Comparison of ENCODE assay signal across 22 cellular contexts in the genomic region with DNA sequence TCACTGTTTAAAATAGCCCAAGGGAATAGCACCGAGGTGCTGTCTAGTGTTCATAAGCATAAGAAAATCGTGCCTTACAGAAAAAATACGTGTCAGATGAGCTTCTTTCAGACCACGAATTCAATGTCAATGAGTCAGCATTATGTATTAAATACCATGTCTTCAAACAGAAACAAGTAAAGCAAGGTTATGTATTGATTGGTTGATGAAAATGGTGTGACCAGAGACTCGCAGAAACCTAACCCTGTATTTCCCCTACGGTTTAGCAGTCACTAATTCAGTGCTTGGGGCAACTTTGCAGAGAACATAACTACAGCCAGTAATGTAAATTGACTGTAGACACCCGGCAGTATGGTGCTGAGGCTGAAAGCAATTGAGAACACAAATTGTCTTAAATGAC.
DNase-seq lines count a peak whose midpoint lies in the region; ATAC-seq and TF ChIP-seq lines count a peak whose summit lies in the region.
"Had no signal": no experiment of that assay in that cellular context is flagged by ENCODE, and none has a peak within 500 bp of the region (broad histone marks: within the 10 kb centered on the region; RNA-seq: fewer than 3 reads in every experiment).

No MANE protein-coding gene starts in this region.

- no peaks in the 10 kb centered on the region for H3K79me2 ChIP-seq in PC-3 (ENCODE audit: low read length)

- no peak overlapping the region for H3K14ac ChIP-seq in mesenchymal stem cell (ENCODE audit: low read length in 2 of 2)

- no peak overlapping the region for H3K9ac ChIP-seq in mesenchymal stem cell (ENCODE audit: low read length)
- H3K9ac ChIP-seq in PC-3 (ENCODE audit: low read length), result no peak overlapping the region

- ATAC-seq in GM19463 (IDR thresholded peaks at IDR 0.05; ENCODE audit: unreplicated experiment) (peak; percentile 66), PC-3 (no peak), GM19351 (IDR thresholded peaks at IDR 0.05; ENCODE audit: unreplicated experiment) (no peak)

- POLR2A ChIA-PET in PC-3 (lab: Charles Lee; ENCODE audit: unreplicated experiment), result no interaction called here

- H3K4me3 ChIP-seq in GM12865 (ENCODE audit: low read depth, low read length) (no peak overlapping the region), mesenchymal stem cell (ENCODE audit: insufficient read depth in 1 of 2, low read depth in 1 of 2, low read length in 2 of 2) (no peak overlapping the region), PC-3 (ENCODE audit: low read length) (no peak overlapping the region)
- H3K4me3 ChIP-seq: SK-N-MC had no signal

- no peak overlapping the region for H3K4ac ChIP-seq in mesenchymal stem cell (ENCODE audit: low read depth in 1 of 2, low read length in 2 of 2)

- H3K36me3 ChIP-seq in mesenchymal stem cell (ENCODE audit: control insufficient read depth in 1 of 2, insufficient read depth in 2 of 2, low read depth in 1 of 2, low read length in 2 of 2) (no peaks in the 10 kb centered on the region), PC-3 (ENCODE audit: low read depth, low read length) (no peaks in the 10 kb centered on the region)
- H3K36me3 ChIP-seq: BE2C had no signal

- TF ChIP-seq CTCF in GM12865 (IDR thresholded peaks at IDR 0.05; ENCODE audit: insufficient read depth, low read depth, low read length, missing control alignments) (no peak), PC-3 (conservative IDR thresholded peaks at IDR 0.05; ENCODE audit: low read depth, low read length) (no peak)

- H3K4me1 ChIP-seq in mesenchymal stem cell (ENCODE audit: control insufficient read depth, insufficient read depth, low read depth, low read length) (no peaks in the 10 kb centered on the region), PC-3 (ENCODE audit: insufficient read depth, low read length) (no peaks in the 10 kb centered on the region)
- H3K4me1 ChIP-seq: BE2C, Caco-2 had no signal

- no peak overlapping the region for H2BK15ac ChIP-seq in mesenchymal stem cell (ENCODE audit: low read depth, poor library complexity, severe bottlenecking)

- no peak overlapping the region for H4K91ac ChIP-seq in mesenchymal stem cell (ENCODE audit: low read length)

- H3K18ac ChIP-seq in mesenchymal stem cell (ENCODE audit: low read depth in 1 of 2, low read length in 2 of 2), result no peak overlapping the region

- H4K20me1 ChIP-seq in PC-3 (ENCODE audit: low read length), result no peaks in the 10 kb centered on the region

- H3K23ac ChIP-seq in mesenchymal stem cell (ENCODE audit: low read length in 2 of 2), result no peak overlapping the region

- no peak overlapping the region for H2BK5ac ChIP-seq in mesenchymal stem cell (ENCODE audit: low read depth, low read length, poor library complexity, severe bottlenecking)

- H3K9me2 ChIP-seq in PC-3 (replicated peaks; ENCODE audit: low read length), result no peaks in the 10 kb centered on the region

- CTCF ChIA-PET in PC-3 (lab: Charles Lee), result no interaction called here

- H3K27me3 ChIP-seq in mesenchymal stem cell (ENCODE audit: control insufficient read depth in 1 of 2, insufficient read depth in 1 of 2, low read length in 2 of 2), result no peaks in the 10 kb centered on the region
- no peaks in the 10 kb centered on the region for H3K27me3 ChIP-seq in PC-3 (ENCODE audit: low read length)
- H3K27me3 ChIP-seq: BE2C had no signal

- H3K9me3 ChIP-seq in mesenchymal stem cell (ENCODE audit: control insufficient read depth, low read length) (no peaks in the 10 kb centered on the region), PC-3 (ENCODE audit: low read length) (0 out of 2 replicates have a peak, but pooled peaks cover 19% of the 10 kb centered on the region)
- H3K9me3 ChIP-seq: BE2C, Caco-2 had no signal

- no peak overlapping the region for H2BK12ac ChIP-seq in mesenchymal stem cell (ENCODE audit: low read length in 2 of 2)

- no TSS peak for BruUV-seq in PC-3 (replicated peaks; lab: Mats Ljungman, UMichigan)

- intact Hi-C loops in PC-3 (cut with micrococcal nuclease), result no loop called here

- no peak overlapping the region for H4K8ac ChIP-seq in mesenchymal stem cell (ENCODE audit: low read length)

- WGBS in mesenchymal stem cell, result 70% methylated on average over 5 of the region's 7 CpGs

- H3K27ac ChIP-seq in mesenchymal stem cell (ENCODE audit: low read length, poor library complexity, severe bottlenecking), result no peak overlapping the region
- no peak overlapping the region for H3K27ac ChIP-seq in PC-3 (ENCODE audit: low read length)
- H3K27ac ChIP-seq: HL-60, SK-N-MC had no signal

- no peak overlapping the region for H2AK5ac ChIP-seq in mesenchymal stem cell (ENCODE audit: low read length, severe bottlenecking)

- DNase-seq in GM12865 (ENCODE audit: low read depth), result peak; percentile 34
- DNase-seq in OCI-M1 (lab: John Stamatoyannopoulos, UW), result peak; percentile 12
- DNase-seq in mesenchymal stem cell, result peak; percentile 4
- DNase-seq in stimulated activated CD4-positive, alpha-beta T cell treated with anti-CD3 and anti-CD28 coated beads, Interleukin-2, amount 100 ng/mL, for 24 hours, result no peak
- DNase-seq in PC-3, result no peak
- no peak for DNase-seq in kidney tubule cell (ENCODE audit: low spot score)
- DNase-seq: BE2C; Caco-2; CD4-positive, alpha-beta T cell; GDM1; MM.1S; NCI-H1092 treated with DMSO at 0.1 percent for 48 hours; NCI-H146; NCI-H2081; NCI-H2171 treated with DMSO at 0.1 percent for 48 hours; NCI-H446; NCI-H69; SHP77 had no signal

- H2AFZ ChIP-seq in mesenchymal stem cell (ENCODE audit: low read depth, low read length) (no peak overlapping the region), PC-3 (ENCODE audit: low read length) (no peak overlapping the region)

- H2BK120ac ChIP-seq in mesenchymal stem cell (ENCODE audit: low read depth, low read length), result no peak overlapping the region

- no peaks in the 10 kb centered on the region for H3F3A ChIP-seq in PC-3 (ENCODE audit: low read length, unreplicated experiment)

- H3K4me2 ChIP-seq in mesenchymal stem cell (ENCODE audit: low read length, poor library complexity, severe bottlenecking) (no peak overlapping the region), PC-3 (ENCODE audit: low read length) (no peak overlapping the region)

- H3K79me1 ChIP-seq in mesenchymal stem cell (replicated peaks; ENCODE audit: low read length, poor library complexity, severe bottlenecking), result no peaks in the 10 kb centered on the region

Comparison
In these comparisons a context has a peak if more than half of its experiments do, and no peak if none do; other contexts are left out.
1. DNase-seq: peak in GM12865 (single experiment), OCI-M1 (single experiment) and mesenchymal stem cell (single experiment); none in stimulated activated CD4-positive, alpha-beta T cell treated with anti-CD3 and anti-CD28 coated beads, Interleukin-2, amount 100 ng/mL, for 24 hours (0 of 2), PC-3 (single experiment) and kidney tubule cell (single experiment).